10 cellular contexts compared by ENCODE assay signal in genomic region chr6:43910638-43911353, GRCh38.
DNase-seq lines count a peak whose midpoint lies in the region; ATAC-seq and TF ChIP-seq lines count a peak whose summit lies in the region.
"Had no signal": no experiment of that assay in that cellular context is flagged by ENCODE, and none has a peak within 500 bp of the region (broad histone marks: within the 10 kb centered on the region; RNA-seq: fewer than 3 reads in every experiment).

No MANE protein-coding gene starts in this region.

- no peaks in the 10 kb centered on the region for H3K9me3 Mint-ChIP-seq in CD8-positive, alpha-beta memory T cell
- H3K9me3 Mint-ChIP-seq in brain (peaks cover 0 to 6% (median 0%) of the 10 kb centered on the region in 5 experiments), nephron progenitor cell (no peaks in the 10 kb centered on the region)
- H3K9me3 Mint-ChIP-seq: activated T-helper 2 cell treated with anti-CD3 and anti-CD28 coated beads, Interferon-gamma antibody, Interleukin-2, Interleukin-4, amounts not matched to agents 10 μg/mL and 5 μg/mL and 100 μg/mL, durations not matched to agents 14 hours and 24 hours and 36 hours had no signal

- H3K36me3 Mint-ChIP-seq in CD8-positive, alpha-beta memory T cell = no peaks in the 10 kb centered on the region
- no peaks in the 10 kb centered on the region for H3K36me3 Mint-ChIP-seq in brain
- no peaks in the 10 kb centered on the region for H3K36me3 Mint-ChIP-seq in nephron progenitor cell (ENCODE audit: low read depth)
- no peaks in the 10 kb centered on the region for H3K36me3 Mint-ChIP-seq in T-helper 17 cell (ENCODE audit: low read depth)

- peak overlapping the region; percentile 85 for H4K91ac ChIP-seq in mesenchymal stem cell (ENCODE audit: low read length)

- no peak for ATAC-seq in T-helper 17 cell

- POLR2A ChIA-PET in CD8-positive, alpha-beta memory T cell (lab: Charles Lee) = no interaction called here

- no peaks in the 10 kb centered on the region for H3K79me2 ChIP-seq in KMS-11 (ENCODE audit: insufficient read depth, low read depth)

- no peak overlapping the region for H2AK5ac ChIP-seq in mesenchymal stem cell (ENCODE audit: low read length, severe bottlenecking)

- H4K20me1 ChIP-seq in KMS-11 (ENCODE audit: insufficient read depth) = no peaks in the 10 kb centered on the region

- no peaks in the 10 kb centered on the region for H3K36me3 ChIP-seq in CD8-positive, alpha-beta memory T cell (ENCODE audit: insufficient read depth, low read length)
- H3K36me3 ChIP-seq in KMS-11 (ENCODE audit: insufficient read depth) = no peaks in the 10 kb centered on the region
- no peaks in the 10 kb centered on the region for H3K36me3 ChIP-seq in mesenchymal stem cell (ENCODE audit: control insufficient read depth in 1 of 2, insufficient read depth in 2 of 2, low read depth in 1 of 2, low read length in 2 of 2)
- H3K36me3 ChIP-seq in right atrium auricular region = no peaks in the 10 kb centered on the region

- H3K27me3 Mint-ChIP-seq in CD8-positive, alpha-beta memory T cell = peaks cover 12% of the 10 kb centered on the region in 2 donors
- H3K27me3 Mint-ChIP-seq in brain (peaks cover 2% of the 10 kb centered on the region), nephron progenitor cell (ENCODE audit: low read depth, poor library complexity) (peaks cover 79% of the 10 kb centered on the region), T-helper 17 cell (peaks cover 21% of the 10 kb centered on the region)

- no peak overlapping the region for H2AFZ ChIP-seq in KMS-11 (ENCODE audit: low read depth)
- H2AFZ ChIP-seq in mesenchymal stem cell (ENCODE audit: low read depth, low read length) = no peak overlapping the region

- no peak for TF ChIP-seq CTCF in KMS-11 (conservative IDR thresholded peaks at IDR 0.05; ENCODE audit: low read depth, low read length)
- no peak for TF ChIP-seq CTCF in brain (conservative IDR thresholded peaks at IDR 0.05)
- no peak for TF ChIP-seq CTCF in nephron progenitor cell (IDR thresholded peaks at IDR 0.05)
- no peak for TF ChIP-seq CTCF in right atrium auricular region (IDR thresholded peaks at IDR 0.05)

- no peaks in the 10 kb centered on the region for H3K4me1 ChIP-seq in CD8-positive, alpha-beta memory T cell (ENCODE audit: insufficient read depth, low read length)
- H3K4me1 ChIP-seq in KMS-11 (ENCODE audit: low read depth, poor library complexity, severe bottlenecking) (peaks cover 21% of the 10 kb centered on the region), mesenchymal stem cell (ENCODE audit: control insufficient read depth, insufficient read depth, low read depth, low read length) (peaks cover 41% of the 10 kb centered on the region), right atrium auricular region (no peaks in the 10 kb centered on the region)

- peak overlapping the region; percentile 24; the same call in 1 of the 2 replicates for H3K4me2 ChIP-seq in KMS-11
- no peak overlapping the region for H3K4me2 ChIP-seq in mesenchymal stem cell (ENCODE audit: low read length, poor library complexity, severe bottlenecking)

- H3K23ac ChIP-seq in mesenchymal stem cell (ENCODE audit: low read length in 2 of 2) = no peak overlapping the region

- H2BK120ac ChIP-seq in mesenchymal stem cell (ENCODE audit: low read depth, low read length) = peak overlapping the region; percentile 69

- H4K8ac ChIP-seq in mesenchymal stem cell (ENCODE audit: low read length) = peak overlapping the region; percentile 82

- H3K14ac ChIP-seq in mesenchymal stem cell (ENCODE audit: low read length in 2 of 2) = no peak overlapping the region

- peak overlapping the region in 1 of 2 experiments; percentile 75 for H3K18ac ChIP-seq in mesenchymal stem cell (ENCODE audit: low read depth in 1 of 2, low read length in 2 of 2)

- WGBS in mesenchymal stem cell = 66% methylated on average over 6 of the region's 6 CpGs

- H3K27ac Mint-ChIP-seq in CD8-positive, alpha-beta memory T cell = no peak overlapping the region
- peak overlapping the region in 4 of 5 experiments; percentile 32 to 96 (median 82) for H3K27ac Mint-ChIP-seq in brain
- no peak overlapping the region for H3K27ac Mint-ChIP-seq in nephron progenitor cell
- no peak overlapping the region for H3K27ac Mint-ChIP-seq in T-helper 17 cell
- H3K27ac Mint-ChIP-seq: activated T-helper 2 cell treated with anti-CD3 and anti-CD28 coated beads, Interferon-gamma antibody, Interleukin-2, Interleukin-4, amounts not matched to agents 10 μg/mL and 5 μg/mL and 100 μg/mL, durations not matched to agents 14 hours and 24 hours and 36 hours had no signal

- no peak for DNase-seq in CD8-positive, alpha-beta memory T cell
- peak; percentile 82 for DNase-seq in mesenchymal stem cell
- no peak for DNase-seq in nephron progenitor cell
- DNase-seq in right atrium auricular region (ENCODE audit: low spot score) = no peak
- DNase-seq in T-helper 17 cell = no peak
- DNase-seq in T-helper 9 cell = no peak
- DNase-seq: dermis blood vessel endothelial cell had no signal

- CTCF ChIA-PET in CD8-positive, alpha-beta memory T cell (lab: Charles Lee) = no interaction called here

- H2BK12ac ChIP-seq in mesenchymal stem cell (ENCODE audit: low read length in 2 of 2) = peak overlapping the region in 1 of 2 experiments; percentile 33

- no peaks in the 10 kb centered on the region for H3K27me3 ChIP-seq in CD8-positive, alpha-beta memory T cell (ENCODE audit: insufficient read depth, low read length, poor library complexity, severe bottlenecking)
- H3K27me3 ChIP-seq in KMS-11 (ENCODE audit: insufficient read depth, low read depth) (no peaks in the 10 kb centered on the region), mesenchymal stem cell (ENCODE audit: control insufficient read depth in 1 of 2, insufficient read depth in 1 of 2, low read length in 2 of 2) (peaks cover 0 to 9% of the 10 kb centered on the region in 2 experiments), right atrium auricular region (no peaks in the 10 kb centered on the region)

- H3K79me1 ChIP-seq in mesenchymal stem cell (replicated peaks; ENCODE audit: low read length, poor library complexity, severe bottlenecking) = no peaks in the 10 kb centered on the region

- no peaks in the 10 kb centered on the region for H3K4me1 Mint-ChIP-seq in CD8-positive, alpha-beta memory T cell
- H3K4me1 Mint-ChIP-seq in brain = peaks cover 62% of the 10 kb centered on the region
- peaks cover 44% of the 10 kb centered on the region for H3K4me1 Mint-ChIP-seq in nephron progenitor cell
- peaks cover 2% of the 10 kb centered on the region for H3K4me1 Mint-ChIP-seq in T-helper 17 cell

- H3K9ac ChIP-seq in KMS-11 = no peak overlapping the region
- H3K9ac ChIP-seq in mesenchymal stem cell (ENCODE audit: low read length) = no peak overlapping the region

- H3K4me3 Mint-ChIP-seq in CD8-positive, alpha-beta memory T cell = no peak overlapping the region
- H3K4me3 Mint-ChIP-seq in brain (peak overlapping the region in 4 of 5 experiments; percentile 4 to 28 (median 9)), nephron progenitor cell (no peak overlapping the region), T-helper 17 cell (no peak overlapping the region)

- peak overlapping the region; percentile 20 for H2BK15ac ChIP-seq in mesenchymal stem cell (ENCODE audit: low read depth, poor library complexity, severe bottlenecking)

- H3K4ac ChIP-seq in mesenchymal stem cell (ENCODE audit: low read depth in 1 of 2, low read length in 2 of 2) = peak overlapping the region; percentile 13 to 51

- peak overlapping the region; percentile 71 for H3K27ac ChIP-seq in CD8-positive, alpha-beta memory T cell (ENCODE audit: low read depth, low read length)
- H3K27ac ChIP-seq in KMS-11 (no peak overlapping the region), mesenchymal stem cell (ENCODE audit: low read length, poor library complexity, severe bottlenecking) (no peak overlapping the region), right atrium auricular region (no peak overlapping the region)

- H3K9me3 ChIP-seq in CD8-positive, alpha-beta memory T cell (ENCODE audit: low read length) = no peaks in the 10 kb centered on the region
- H3K9me3 ChIP-seq in mesenchymal stem cell (ENCODE audit: control insufficient read depth, low read length) = no peaks in the 10 kb centered on the region
- H3K9me3 ChIP-seq in right atrium auricular region = no peaks in the 10 kb centered on the region
- H3K9me3 ChIP-seq in T-helper 17 cell (ENCODE audit: control insufficient read depth, low read length, poor library complexity, severe bottlenecking) = no peaks in the 10 kb centered on the region

- no peak overlapping the region for H3K4me3 ChIP-seq in CD8-positive, alpha-beta memory T cell (ENCODE audit: low read length)
- H3K4me3 ChIP-seq in KMS-11 (IDR thresholded peaks at IDR 0.05; ENCODE audit: insufficient read depth, low read depth, low read length) = no peak overlapping the region
- no peak overlapping the region for H3K4me3 ChIP-seq in mesenchymal stem cell (ENCODE audit: insufficient read depth in 1 of 2, low read depth in 1 of 2, low read length in 2 of 2)
- H3K4me3 ChIP-seq in right atrium auricular region = no peak overlapping the region

- H2BK5ac ChIP-seq in mesenchymal stem cell (ENCODE audit: low read depth, low read length, poor library complexity, severe bottlenecking) = no peak overlapping the region

Comparison
In these comparisons a context has a peak if more than half of its experiments do, and no peak if none do; other contexts are left out.
1. H3K27ac Mint-ChIP-seq: peak in brain (4 of 5); none in CD8-positive, alpha-beta memory T cell (0 of 8), nephron progenitor cell (single experiment) and T-helper 17 cell (single experiment).
2. H3K4me3 Mint-ChIP-seq: peak in brain (4 of 5); none in CD8-positive, alpha-beta memory T cell (0 of 7), nephron progenitor cell (single experiment) and T-helper 17 cell (single experiment).